ENCODE assay signal across 22 cellular contexts in the genomic region with DNA sequence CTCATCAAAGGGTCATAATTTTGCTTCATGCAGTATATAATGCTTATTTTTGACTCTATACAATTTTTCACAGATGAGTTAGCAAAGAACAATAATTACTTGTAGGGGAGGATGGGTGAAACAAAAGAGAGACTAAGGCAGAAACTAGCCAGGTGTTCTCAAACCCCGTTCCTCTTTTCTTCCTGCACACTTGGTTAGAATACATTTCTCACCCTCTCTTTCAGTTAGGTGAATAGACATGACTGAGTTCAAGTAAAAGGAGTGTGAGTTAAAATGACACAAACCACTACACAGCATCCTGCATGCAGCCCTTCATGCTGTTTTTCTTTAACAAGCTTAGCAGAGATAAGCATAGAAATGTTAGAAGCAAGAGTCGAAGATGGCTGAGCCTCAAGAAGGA.
"Had no signal": no experiment of that assay in that cellular context is flagged by ENCODE, and none has a peak within 500 bp of the region (broad histone marks: within the 10 kb centered on the region; RNA-seq: fewer than 3 reads in every experiment).

No MANE protein-coding gene starts in this region.

- H3K9me3 ChIP-seq: esophagus squamous epithelium, mucosa of descending colon, prostate gland, right atrium auricular region, thyroid gland had no signal

- H3K27ac ChIP-seq: cardiac muscle cell, esophagus squamous epithelium, heart right ventricle, neural progenitor cell, prostate gland, right atrium auricular region, thyroid gland had no signal

- H2AFZ ChIP-seq: neural progenitor cell had no signal

- H3K9ac ChIP-seq: neural progenitor cell had no signal

- H3K27me3 ChIP-seq: cardiac muscle cell, heart right ventricle, neural progenitor cell, right atrium auricular region, thyroid gland had no signal

- H3K36me3 ChIP-seq: cardiac muscle cell, esophagus squamous epithelium, heart right ventricle, neural progenitor cell, prostate gland, right atrium auricular region, thyroid gland had no signal

- H3K4me1 ChIP-seq: heart right ventricle, neural progenitor cell, prostate gland, right atrium auricular region, thyroid gland had no signal

- DNase-seq: activated CD4-positive, alpha-beta memory T cell treated with anti-CD3 and anti-CD28 coated beads, Interleukin-2, amount 10 ng/mL, durations not matched to agents 7 days and 5 days; activated CD4-positive, alpha-beta T cell treated with anti-CD3 and anti-CD28 coated beads for 48 hours; activated CD4-positive, CD25-positive, alpha-beta regulatory T cell; activated CD8-positive, alpha-beta memory T cell treated with anti-CD3 and anti-CD28 coated beads, Interleukin-2, amount 10 ng/mL, durations not matched to agents 7 days and 5 days; activated naive CD8-positive, alpha-beta T cell treated with anti-CD3 and anti-CD28 coated beads for 36 hours; amniotic stem cell; effector CD8-positive, alpha-beta T cell; esophagus squamous epithelium; heart right ventricle; immature natural killer cell; kidney glomerular epithelial cell; left ventricle myocardium superior; mucosa of descending colon; naive B cell; stimulated activated CD4-positive, alpha-beta T cell treated with anti-CD3 and anti-CD28 coated beads, Interleukin-12 subunit alpha, Interleukin-12 subunit beta, amount 100 ng/mL, for 4 hours; stimulated activated CD4-positive, alpha-beta T cell treated with anti-CD3 and anti-CD28 coated beads, Interleukin-1b, Interleukin-23, amount 100 ng/mL, for 48 hours; stimulated activated naive CD4-positive, alpha-beta T cell treated with Interleukin-2 at 50 U/mL for 16 hours; thyroid gland had no signal

- H3K4me2 ChIP-seq: neural progenitor cell had no signal

- H3K4me3 ChIP-seq: cardiac muscle cell, esophagus squamous epithelium, heart right ventricle, mucosa of descending colon, neural progenitor cell, prostate gland, right atrium auricular region, thyroid gland had no signal

- ATAC-seq: activated CD8-positive, alpha-beta memory T cell treated with anti-CD3 and anti-CD28 coated beads, Interleukin-2, amount 10 ng/mL, durations not matched to agents 7 days and 5 days; heart right ventricle; left ventricle myocardium superior; mucosa of descending colon had no signal
